Comparison of ENCODE assay signal across 8 cellular contexts in the genomic region with DNA sequence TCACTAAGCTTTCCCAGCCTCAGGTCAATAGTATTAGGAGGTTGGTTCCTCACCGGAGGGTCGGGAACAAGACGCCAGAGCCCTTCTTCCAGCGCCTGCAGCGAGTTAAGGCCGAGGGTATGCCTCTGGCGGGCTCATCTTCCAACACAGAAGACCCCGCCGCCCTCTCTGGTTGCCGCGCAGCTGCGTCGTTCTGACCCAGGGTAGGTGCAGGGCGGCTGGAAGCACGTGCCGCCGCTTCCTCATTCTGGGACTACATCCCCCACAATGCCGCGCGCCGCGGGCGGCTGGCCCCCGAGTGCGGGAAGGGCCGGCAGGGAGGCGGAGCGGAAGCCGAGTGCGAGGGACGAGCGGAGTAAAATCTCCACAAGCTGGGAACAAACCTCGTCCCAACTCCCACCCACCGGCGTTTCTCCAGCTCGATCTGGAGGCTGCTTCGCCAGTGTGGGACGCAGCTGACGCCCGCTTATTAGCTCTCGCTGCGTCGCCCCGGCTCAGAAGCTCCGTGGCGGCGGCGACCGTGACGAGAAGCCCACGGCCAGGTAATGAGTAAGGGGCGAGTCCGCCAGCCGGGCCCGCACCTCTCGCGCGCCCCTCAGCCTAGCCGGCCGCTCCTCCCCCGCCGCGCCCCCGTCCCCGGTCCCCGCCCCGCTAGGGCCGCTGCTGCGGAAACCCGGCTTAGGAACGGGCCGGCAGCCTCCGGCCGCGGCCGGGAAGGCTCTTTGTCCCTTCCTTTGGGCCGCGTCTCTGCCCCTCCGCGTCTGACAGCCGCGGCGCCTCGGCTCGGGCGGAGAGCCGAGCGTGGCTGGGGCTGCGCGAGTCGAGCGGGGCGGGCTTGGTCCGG. TPM values are rescaled to one million over a fixed set of nuclear protein-coding genes. Genes with fewer than 3 reads are reported as not detected.
DNase-seq lines count a peak whose midpoint lies in the region; ATAC-seq and TF ChIP-seq lines count a peak whose summit lies in the region.

A gene with protein sequence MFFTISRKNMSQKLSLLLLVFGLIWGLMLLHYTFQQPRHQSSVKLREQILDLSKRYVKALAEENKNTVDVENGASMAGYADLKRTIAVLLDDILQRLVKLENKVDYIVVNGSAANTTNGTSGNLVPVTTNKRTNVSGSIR (plus strand): TSS at position 319 of the 844 bp plus-strand sequence. CDS start 13,934 bp downstream, outside the sequence.

- peaks cover 17 to 49% (median 33%) of the 10 kb centered on the region in 4 donors for H3K4me1 Mint-ChIP-seq in naive thymus-derived CD8-positive, alpha-beta T cell
- H3K4me1 Mint-ChIP-seq in stimulated activated naive B cell treated with anti-CD40 and anti-IgM and Interleukin-4, amounts not matched to agents 10 μg/mL and 1 μg/mL and 100 μg/mL, for 72 hours, result peaks cover 46 to 86% of the 10 kb centered on the region in 2 donors

- peak; percentile 78 for ATAC-seq in GM21717 (IDR thresholded peaks at IDR 0.05; ENCODE audit: unreplicated experiment)
- ATAC-seq in naive thymus-derived CD8-positive, alpha-beta T cell, result peak; percentile 91 to 95
- ATAC-seq in stimulated activated naive B cell treated with anti-CD40 and anti-IgM and Interleukin-4, amounts not matched to agents 10 μg/mL and 1 μg/mL and 100 μg/mL, for 72 hours (replicated peaks), result peak; percentile 64 to 68

- POLR2A ChIA-PET in naive thymus-derived CD8-positive, alpha-beta T cell (lab: Charles Lee), result interaction anchor here (0.9 to 1.3 kb wide), 3 partner anchors 10 to 83 kb away, joined by 3 to 5 read pairs (median 4); a partner anchor contains a TSS

- peaks cover 0 to 5% (median 0%) of the 10 kb centered on the region in 5 donors for H3K27me3 Mint-ChIP-seq in naive thymus-derived CD8-positive, alpha-beta T cell
- H3K27me3 Mint-ChIP-seq in stimulated activated naive B cell treated with anti-CD40 and anti-IgM and Interleukin-4, amounts not matched to agents 10 μg/mL and 1 μg/mL and 100 μg/mL, for 72 hours, result no peaks in the 10 kb centered on the region

- peak within 1 kb of the TSS; percentile 60 for H3K4me3 ChIP-seq in Jurkat, Clone E6-1 (ENCODE audit: low read length)
- H3K4me3 ChIP-seq in fibroblast of mammary gland (ENCODE audit: control insufficient read depth, low read depth, low read length), result peak within 1 kb of the TSS; percentile 58

- peak within 1 kb of the TSS; percentile 42 to 90 (median 82) for H3K27ac Mint-ChIP-seq in naive thymus-derived CD8-positive, alpha-beta T cell
- peak within 1 kb of the TSS; percentile 98 for H3K27ac Mint-ChIP-seq in stimulated activated naive B cell treated with anti-CD40 and anti-IgM and Interleukin-4, amounts not matched to agents 10 μg/mL and 1 μg/mL and 100 μg/mL, for 72 hours

- DNase-seq in DMS53 treated with DMSO at 0.1 percent for 48 hours (lab: John Stamatoyannopoulos, UW; ENCODE audit: unreplicated experiment), result peak; percentile 96
- peak; percentile 62 for DNase-seq in Jurkat, Clone E6-1 (ENCODE audit: low read depth, low spot score)
- DNase-seq in activated T-helper 1 cell treated with anti-CD3 and anti-CD28 coated beads, Interleukin-2, amount 50 U/mL, for 16 hours (ENCODE audit: low read depth in 1 of 2, low spot score in 1 of 2), result peak; percentile 55 to 70
- peak; percentile 85 for DNase-seq in fibroblast of mammary gland (ENCODE audit: low read depth)
- peak; percentile 62 to 87 (median 76) for DNase-seq in naive thymus-derived CD8-positive, alpha-beta T cell
- DNase-seq in stimulated activated naive B cell treated with anti-CD40 and anti-IgM and Interleukin-4, amounts not matched to agents 10 μg/mL and 1 μg/mL and 100 μg/mL, for 72 hours, result peak; percentile 88

- H3K36me3 Mint-ChIP-seq in naive thymus-derived CD8-positive, alpha-beta T cell, result no peaks in the 10 kb centered on the region
- H3K36me3 Mint-ChIP-seq in stimulated activated naive B cell treated with anti-CD40 and anti-IgM and Interleukin-4, amounts not matched to agents 10 μg/mL and 1 μg/mL and 100 μg/mL, for 72 hours, result peaks cover 36 to 44% of the 10 kb centered on the region in 2 donors

- peak within 1 kb of the TSS; percentile 87 to 95 (median 92) for H3K4me3 Mint-ChIP-seq in naive thymus-derived CD8-positive, alpha-beta T cell
- peak within 1 kb of the TSS; percentile 89 to 94 for H3K4me3 Mint-ChIP-seq in stimulated activated naive B cell treated with anti-CD40 and anti-IgM and Interleukin-4, amounts not matched to agents 10 μg/mL and 1 μg/mL and 100 μg/mL, for 72 hours

- TF ChIP-seq CTCF in fibroblast of mammary gland (conservative IDR thresholded peaks at IDR 0.05; ENCODE audit: control insufficient read depth, insufficient read depth, low read depth, low read length), result no peak

- no peaks in the 10 kb centered on the region for H3K9me3 Mint-ChIP-seq in naive thymus-derived CD8-positive, alpha-beta T cell
- peaks cover 8 to 9% of the 10 kb centered on the region in 2 donors for H3K9me3 Mint-ChIP-seq in stimulated activated naive B cell treated with anti-CD40 and anti-IgM and Interleukin-4, amounts not matched to agents 10 μg/mL and 1 μg/mL and 100 μg/mL, for 72 hours

TF ChIP-seq in PFSK-1, 5 proteins besides CTCF, POLR2A, EP300 and RAD21:
- TF ChIP-seq TAF1 (IDR thresholded peaks at IDR 0.05; ENCODE audit: borderline replicate concordance, insufficient read depth, low read length) (no peak), SIN3A (IDR thresholded peaks at IDR 0.05; ENCODE audit: borderline replicate concordance, insufficient read depth, low read length) (no peak), FOXP2 (optimal IDR thresholded peaks at IDR 0.05; ENCODE audit: borderline replicate concordance, extremely low read depth, extremely low read length, insufficient read depth) (peak; percentile 55), POLR2AphosphoS5 (IDR thresholded peaks at IDR 0.05; ENCODE audit: low read depth, low read length) (no peak; the same call in 1 of the 2 replicates)
- TF ChIP-seq, protein P1, sequence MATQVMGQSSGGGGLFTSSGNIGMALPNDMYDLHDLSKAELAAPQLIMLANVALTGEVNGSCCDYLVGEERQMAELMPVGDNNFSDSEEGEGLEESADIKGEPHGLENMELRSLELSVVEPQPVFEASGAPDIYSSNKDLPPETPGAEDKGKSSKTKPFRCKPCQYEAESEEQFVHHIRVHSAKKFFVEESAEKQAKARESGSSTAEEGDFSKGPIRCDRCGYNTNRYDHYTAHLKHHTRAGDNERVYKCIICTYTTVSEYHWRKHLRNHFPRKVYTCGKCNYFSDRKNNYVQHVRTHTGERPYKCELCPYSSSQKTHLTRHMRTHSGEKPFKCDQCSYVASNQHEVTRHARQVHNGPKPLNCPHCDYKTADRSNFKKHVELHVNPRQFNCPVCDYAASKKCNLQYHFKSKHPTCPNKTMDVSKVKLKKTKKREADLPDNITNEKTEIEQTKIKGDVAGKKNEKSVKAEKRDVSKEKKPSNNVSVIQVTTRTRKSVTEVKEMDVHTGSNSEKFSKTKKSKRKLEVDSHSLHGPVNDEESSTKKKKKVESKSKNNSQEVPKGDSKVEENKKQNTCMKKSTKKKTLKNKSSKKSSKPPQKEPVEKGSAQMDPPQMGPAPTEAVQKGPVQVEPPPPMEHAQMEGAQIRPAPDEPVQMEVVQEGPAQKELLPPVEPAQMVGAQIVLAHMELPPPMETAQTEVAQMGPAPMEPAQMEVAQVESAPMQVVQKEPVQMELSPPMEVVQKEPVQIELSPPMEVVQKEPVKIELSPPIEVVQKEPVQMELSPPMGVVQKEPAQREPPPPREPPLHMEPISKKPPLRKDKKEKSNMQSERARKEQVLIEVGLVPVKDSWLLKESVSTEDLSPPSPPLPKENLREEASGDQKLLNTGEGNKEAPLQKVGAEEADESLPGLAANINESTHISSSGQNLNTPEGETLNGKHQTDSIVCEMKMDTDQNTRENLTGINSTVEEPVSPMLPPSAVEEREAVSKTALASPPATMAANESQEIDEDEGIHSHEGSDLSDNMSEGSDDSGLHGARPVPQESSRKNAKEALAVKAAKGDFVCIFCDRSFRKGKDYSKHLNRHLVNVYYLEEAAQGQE (IDR thresholded peaks at IDR 0.05; ENCODE audit: insufficient read depth in 1 of 2, low read depth in 2 of 2, low read length in 2 of 2), result no peak

RNA-seq across cellular contexts. Expression of the gene that starts here (rescaled TPM):
- 15.2 TPM for polyA plus RNA-seq in Jurkat, Clone E6-1 (2012; ENCODE audit: insufficient read depth, insufficient read length)
- polyA plus RNA-seq in PFSK-1 (2012; ENCODE audit: insufficient read length, low read depth), result 0.83 TPM
- 10 to 100 TPM; 15.0 to 15.5 TPM for total RNA-seq in naive thymus-derived CD8-positive, alpha-beta T cell
- polyA plus RNA-seq in naive thymus-derived CD8-positive, alpha-beta T cell, result 10 to 100 TPM in 2 of 3 donors, 1 to 10 TPM in 1; 7.8 to 13.8 (median 11.7) TPM

Comparison
In these comparisons a context has a peak if more than half of its experiments do, and no peak if none do; other contexts are left out.
1. Peak in every context shown above with its lines: DNase-seq, ATAC-seq and H3K4me3 ChIP-seq.